ENCODE assay signal across 14 cellular contexts in genomic region chr16:67544329-67544841, GRCh38. TPM values are rescaled to one million over a fixed set of nuclear protein-coding genes. Genes with fewer than 3 reads are reported as not detected.
DNase-seq lines count a peak whose midpoint lies in the region; ATAC-seq and TF ChIP-seq lines count a peak whose summit lies in the region.
"Had no signal": no experiment of that assay in that cellular context is flagged by ENCODE, and none has a peak within 500 bp of the region (broad histone marks: within the 10 kb centered on the region; RNA-seq: fewer than 3 reads in every experiment).

No MANE protein-coding gene starts in this region.

- H3K27me3 Mint-ChIP-seq in natural killer cell (ENCODE audit: low read depth in 2 of 2): no peaks in the 10 kb centered on the region
- no peaks in the 10 kb centered on the region for H3K27me3 Mint-ChIP-seq in natural killer cell treated with Interleukin-12 subunit alpha and Interleukin-12 subunit beta and Interleukin-15 and Interleukin-18, amount 100 ng/mL, for 72 hours

- H3K79me2 ChIP-seq in OCI-LY7 (ENCODE audit: insufficient read depth, low read depth, low read length): peaks cover 15% of the 10 kb centered on the region; the same call in 1 of the 2 replicates

- BruUV-seq in OCI-LY7 (replicated peaks; lab: Mats Ljungman, UMichigan): no TSS peak

- H3K9me3 ChIP-seq in OCI-LY7 (ENCODE audit: low read length): no peaks in the 10 kb centered on the region
- H3K9me3 ChIP-seq in esophagus squamous epithelium: no peaks in the 10 kb centered on the region
- no peaks in the 10 kb centered on the region for H3K9me3 ChIP-seq in sigmoid colon
- H3K9me3 ChIP-seq: left lung, pancreas had no signal

- POLR2A ChIA-PET in OCI-LY7 (lab: Charles Lee): interaction anchor here (0.5 to 12.9 kb wide), 7 partner anchors 8 to 724 kb away, joined by 3 to 251 read pairs (median 5); partner anchors contain the start of genes CARMIL2 and CTCF

- TF ChIP-seq POLR2A in esophagus squamous epithelium (IDR thresholded peaks at IDR 0.05) (no peak), sigmoid colon (IDR thresholded peaks at IDR 0.05) (no peak)

- 49 to 56% methylated on average over 6 to 13 of the region's 13 CpGs for whole genome bisulfite sequencing in esophagus squamous epithelium, 2 donors
- WGBS in sigmoid colon, 2 donors: 87 to 89% methylated on average over 13 of the region's 13 CpGs

- no peaks in the 10 kb centered on the region for H3K27me3 ChIP-seq in esophagus squamous epithelium
- H3K27me3 ChIP-seq in sigmoid colon: no peaks in the 10 kb centered on the region
- H3K27me3 ChIP-seq: left lung, pancreas had no signal

- DNase-seq in natural killer cell (no peak), OCI-LY7 (ENCODE audit: low spot score) (no peak), esophagus squamous epithelium (lab: John Stamatoyannopoulos, UW) (no peak), sigmoid colon (no peak), COR-L47 (lab: John Stamatoyannopoulos, UW) (no peak), DMS79 treated with DMSO at 0.1 percent for 48 hours (lab: John Stamatoyannopoulos, UW) (no peak), hypothalamus (lab: John Stamatoyannopoulos, UW) (no peak)
- no peak for DNase-seq in natural killer cell treated with Interleukin-12 subunit alpha and Interleukin-12 subunit beta and Interleukin-15 and Interleukin-18, amount 100 ng/mL, for 72 hours (ENCODE audit: low spot score)
- DNase-seq: activated CD4-positive, alpha-beta T cell treated with anti-CD3 and anti-CD28 coated beads, Interleukin-2, amount 50 U/mL, for 48 hours; activated naive CD4-positive, alpha-beta T cell treated with anti-CD3 and anti-CD28 coated beads, Interleukin-2, amount 50 U/mL, for 16 hours; left lung; NCI-H2107 had no signal

- CTCF ChIA-PET in OCI-LY7 (lab: Charles Lee; ENCODE audit: unreplicated experiment): interaction anchor here (0.6 to 1.5 kb wide), 4 partner anchors 8 to 101 kb away, joined by 4 to 7 read pairs (median 4); partner anchors contain the start of genes CARMIL2 and CTCF

- H3K27ac ChIP-seq in OCI-LY7 (ENCODE audit: low read depth, low read length, poor library complexity, severe bottlenecking): peak overlapping the region; percentile 98
- peak overlapping the region in 3 of 4 donors; percentile 2 to 39 (median 29) for H3K27ac ChIP-seq in esophagus squamous epithelium
- H3K27ac ChIP-seq in sigmoid colon: no peak overlapping the region
- H3K27ac ChIP-seq: C4-2B, pancreas had no signal

- H3K4me1 Mint-ChIP-seq in natural killer cell: peaks cover 11 to 58% of the 10 kb centered on the region in 2 donors
- H3K4me1 Mint-ChIP-seq in natural killer cell treated with Interleukin-12 subunit alpha and Interleukin-12 subunit beta and Interleukin-15 and Interleukin-18, amount 100 ng/mL, for 72 hours (ENCODE audit: low read depth in 2 of 2): peaks cover 19 to 31% of the 10 kb centered on the region in 2 donors

- H3K4me1 ChIP-seq in OCI-LY7 (ENCODE audit: insufficient read depth, low read length, poor library complexity, severe bottlenecking) (peaks cover 71% of the 10 kb centered on the region), esophagus squamous epithelium (peaks cover 32 to 91% (median 57%) of the 10 kb centered on the region in 3 donors), sigmoid colon (peaks cover 0 to 23% (median 13%) of the 10 kb centered on the region in 4 donors)

- H3K4me3 Mint-ChIP-seq in natural killer cell: peak overlapping the region; percentile 47
- H3K4me3 Mint-ChIP-seq in natural killer cell treated with Interleukin-12 subunit alpha and Interleukin-12 subunit beta and Interleukin-15 and Interleukin-18, amount 100 ng/mL, for 72 hours: no peak overlapping the region

- no peak for TF ChIP-seq EP300 in sigmoid colon (IDR thresholded peaks at IDR 0.05)

- H3K36me3 Mint-ChIP-seq in natural killer cell: no peaks in the 10 kb centered on the region
- H3K36me3 Mint-ChIP-seq in natural killer cell treated with Interleukin-12 subunit alpha and Interleukin-12 subunit beta and Interleukin-15 and Interleukin-18, amount 100 ng/mL, for 72 hours: peaks cover 7% of the 10 kb centered on the region

- H3K36me3 ChIP-seq in OCI-LY7 (ENCODE audit: insufficient read depth, low read length): peaks cover 19% of the 10 kb centered on the region; the same call in 1 of the 2 replicates
- peaks cover 22 to 75% (median 33%) of the 10 kb centered on the region in 3 donors for H3K36me3 ChIP-seq in esophagus squamous epithelium
- peaks cover 28 to 94% (median 63%) of the 10 kb centered on the region in 4 donors for H3K36me3 ChIP-seq in sigmoid colon

- H3K27ac Mint-ChIP-seq in natural killer cell: peak overlapping the region; percentile 74 to 76
- H3K27ac Mint-ChIP-seq in natural killer cell treated with Interleukin-12 subunit alpha and Interleukin-12 subunit beta and Interleukin-15 and Interleukin-18, amount 100 ng/mL, for 72 hours: no peak overlapping the region

- H3K4me3 ChIP-seq in OCI-LY7 (ENCODE audit: low read depth, low read length, poor library complexity, severe bottlenecking) (no peak overlapping the region), esophagus squamous epithelium (no peak overlapping the region), sigmoid colon (no peak overlapping the region)
- H3K4me3 ChIP-seq: left lung, pancreas had no signal

- no peak for ATAC-seq in natural killer cell
- ATAC-seq in natural killer cell treated with Interleukin-12 subunit alpha and Interleukin-12 subunit beta and Interleukin-15 and Interleukin-18, amount 100 ng/mL, for 72 hours: no peak
- ATAC-seq: left lung, pancreas had no signal

- intact Hi-C loops in natural killer cell (cut with micrococcal nuclease): no loop called here
- intact Hi-C loops in OCI-LY7 (cut with micrococcal nuclease; ENCODE audit: unreplicated experiment): loop anchor here (10.0 kb wide), 1 partner anchor 260 kb away; the partner anchor contains the start of genes RANBP10 and TSNAXIP1
- intact Hi-C loops in esophagus squamous epithelium (cut with DNase I): no loop called here
- intact Hi-C loops in sigmoid colon (cut with DNase I): no loop called here

- no peak overlapping the region for H2AFZ ChIP-seq in OCI-LY7 (ENCODE audit: low read length)

- no peak for TF ChIP-seq CTCF in natural killer cell (IDR thresholded peaks at IDR 0.05)
- peak; percentile 64 for TF ChIP-seq CTCF in OCI-LY7 (conservative IDR thresholded peaks at IDR 0.05; ENCODE audit: low read length)
- peak in 2 of 6 experiments; percentile 6 to 9 for TF ChIP-seq CTCF in esophagus squamous epithelium (IDR thresholded peaks at IDR 0.05)
- TF ChIP-seq CTCF in sigmoid colon (IDR thresholded peaks at IDR 0.05): no peak

- no peaks in the 10 kb centered on the region for H3K9me2 ChIP-seq in OCI-LY7 (ENCODE audit: insufficient read depth, low read length)

- peak overlapping the region; percentile 85 for H3K4me2 ChIP-seq in OCI-LY7 (ENCODE audit: low read length)

- no peaks in the 10 kb centered on the region for H4K20me1 ChIP-seq in OCI-LY7 (ENCODE audit: insufficient read depth, low read length)

- H3K9me3 Mint-ChIP-seq in natural killer cell: no peaks in the 10 kb centered on the region
- H3K9me3 Mint-ChIP-seq in natural killer cell treated with Interleukin-12 subunit alpha and Interleukin-12 subunit beta and Interleukin-15 and Interleukin-18, amount 100 ng/mL, for 72 hours: no peaks in the 10 kb centered on the region

RNA-seq across cellular contexts. Expression of gene RIPOR1, which starts 15.8 kb away (rescaled TPM):
- 100 to 1,000 TPM in 1 of 3 donors, 10 to 100 TPM in 2; 68.2 to 118 (median 74.8) TPM for total RNA-seq in natural killer cell
- 10 to 100 TPM; 47.7 to 48.2 TPM for total RNA-seq in natural killer cell treated with Interleukin-12 subunit alpha and Interleukin-12 subunit beta and Interleukin-15 and Interleukin-18, amount 100 ng/mL, for 72 hours
- 8.9 and 9.7 TPM in 2 replicates for total RNA-seq in OCI-LY7 (2014; rRNA removed; shearing (Covaris generic))
- total RNA-seq in OCI-LY7 (2022): 26.4 and 40.2 TPM in 2 replicates
- total RNA-seq in esophagus squamous epithelium: 10 to 100 TPM in 3 of 4 donors, 1 to 10 TPM in 1; 6.6 to 24.0 (median 15.6) TPM
- total RNA-seq in sigmoid colon: 10 to 100 TPM; 23.9 to 60.9 (median 35.2) TPM
- polyA plus RNA-seq in sigmoid colon: 10 to 100 TPM; 10.2 to 26.7 (median 11.8) TPM

RNA-seq across cellular contexts. Expression of gene CTCF, which starts 17.9 kb away (rescaled TPM):
- total RNA-seq in natural killer cell: 10 to 100 TPM; 61.4 to 76.7 (median 63.6) TPM
- 10 to 100 TPM; 54.3 to 72.4 TPM for total RNA-seq in natural killer cell treated with Interleukin-12 subunit alpha and Interleukin-12 subunit beta and Interleukin-15 and Interleukin-18, amount 100 ng/mL, for 72 hours
- total RNA-seq in OCI-LY7 (2014; rRNA removed; shearing (Covaris generic)): 70.6 and 72.1 TPM in 2 replicates
- total RNA-seq in OCI-LY7 (2022): 83.5 and 93.3 TPM in 2 replicates
- 10 to 100 TPM; 29.9 to 35.5 (median 33.5) TPM for total RNA-seq in esophagus squamous epithelium
- 10 to 100 TPM; 29.2 to 45.7 (median 35.8) TPM for total RNA-seq in sigmoid colon
- 10 to 100 TPM; 25.8 to 28.8 (median 27.5) TPM for polyA plus RNA-seq in sigmoid colon

Comparison
In these comparisons a context has a peak if more than half of its experiments do, and no peak if none do; other contexts are left out.
1. H3K27ac Mint-ChIP-seq: peak in natural killer cell (2 of 2); none in natural killer cell treated with Interleukin-12 subunit alpha and Interleukin-12 subunit beta and Interleukin-15 and Interleukin-18, amount 100 ng/mL, for 72 hours (0 of 2).
2. H3K27ac ChIP-seq: peak in OCI-LY7 (single experiment) and esophagus squamous epithelium (3 of 4); none in sigmoid colon (0 of 4).